In the genomic region with DNA sequence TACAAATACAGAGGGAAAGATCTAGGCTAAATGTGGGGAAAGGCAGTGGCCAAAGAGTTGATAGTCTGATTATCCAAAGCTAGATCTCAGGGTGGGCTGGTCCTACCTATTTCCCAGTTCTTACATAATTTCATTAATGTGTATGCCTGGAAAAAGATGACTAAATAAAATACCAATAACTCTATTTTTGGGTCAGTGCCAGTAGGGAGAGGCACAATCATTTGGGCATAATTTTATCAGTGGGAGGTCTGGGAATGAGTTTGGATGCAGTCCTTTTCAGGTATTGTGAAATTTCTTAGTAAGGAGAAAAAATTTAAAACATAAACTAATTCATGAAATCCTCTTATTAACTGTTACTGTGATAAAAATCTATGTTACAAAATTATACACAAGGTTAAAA, we compare ENCODE assay signal across 27 cellular contexts.
"Had no signal": no experiment of that assay in that cellular context is flagged by ENCODE, and none has a peak within 500 bp of the region (broad histone marks: within the 10 kb centered on the region; RNA-seq: fewer than 3 reads in every experiment).

No MANE protein-coding gene starts in this region.

- DNase-seq: activated CD4-positive, alpha-beta T cell treated with anti-CD3 and anti-CD28 coated beads for 48 hours; activated CD4-positive, alpha-beta T cell treated with anti-CD3 and anti-CD28 coated beads, Interleukin-2, amount 50 U/mL, for 48 hours; activated CD8-positive, alpha-beta memory T cell treated with anti-CD3 and anti-CD28 coated beads for 24 hours; activated effector memory CD4-positive, alpha-beta T cell treated with anti-CD3 and anti-CD28 coated beads, Interleukin-2, amount 50 U/mL, for 16 hours; activated naive CD4-positive, alpha-beta T cell treated with anti-CD3 and anti-CD28 coated beads for 36 hours; activated naive CD8-positive, alpha-beta T cell treated with anti-CD3 and anti-CD28 coated beads for 36 hours; adrenal gland; brain microvascular endothelial cell; caudate nucleus; cortex of kidney; effector memory CD8-positive, alpha-beta T cell; erythroblast; foreskin melanocyte; heart right ventricle; kidney glomerular epithelial cell; lower lobe of right lung; ovary; right lobe of liver; stimulated activated CD4-positive, alpha-beta T cell treated with anti-CD3 and anti-CD28 coated beads, Interleukin-12 subunit alpha, Interleukin-12 subunit beta, amount 100 ng/mL, for 4 hours; stimulated activated CD4-positive, alpha-beta T cell treated with anti-CD3 and anti-CD28 coated beads, Interleukin-4, amount 100 ng/mL, for 1 hour; trophoblast cell; WERI-Rb-1 had no signal

- H3K4me3 ChIP-seq: adrenal gland, ascending aorta, heart right ventricle, lower lobe of right lung, ovary, right lobe of liver, skin epidermis, thoracic aorta had no signal

- ATAC-seq: activated CD4-positive, CD25-positive, alpha-beta regulatory T cell treated with anti-CD3 and anti-CD28 coated beads, Interleukin-2, amount 50 U/mL, for 24 hours; effector memory CD8-positive, alpha-beta T cell; heart right ventricle; left lobe of liver; lower lobe of right lung; right lobe of liver had no signal
